1 cellular context compared by ENCODE assay signal in the genomic region with DNA sequence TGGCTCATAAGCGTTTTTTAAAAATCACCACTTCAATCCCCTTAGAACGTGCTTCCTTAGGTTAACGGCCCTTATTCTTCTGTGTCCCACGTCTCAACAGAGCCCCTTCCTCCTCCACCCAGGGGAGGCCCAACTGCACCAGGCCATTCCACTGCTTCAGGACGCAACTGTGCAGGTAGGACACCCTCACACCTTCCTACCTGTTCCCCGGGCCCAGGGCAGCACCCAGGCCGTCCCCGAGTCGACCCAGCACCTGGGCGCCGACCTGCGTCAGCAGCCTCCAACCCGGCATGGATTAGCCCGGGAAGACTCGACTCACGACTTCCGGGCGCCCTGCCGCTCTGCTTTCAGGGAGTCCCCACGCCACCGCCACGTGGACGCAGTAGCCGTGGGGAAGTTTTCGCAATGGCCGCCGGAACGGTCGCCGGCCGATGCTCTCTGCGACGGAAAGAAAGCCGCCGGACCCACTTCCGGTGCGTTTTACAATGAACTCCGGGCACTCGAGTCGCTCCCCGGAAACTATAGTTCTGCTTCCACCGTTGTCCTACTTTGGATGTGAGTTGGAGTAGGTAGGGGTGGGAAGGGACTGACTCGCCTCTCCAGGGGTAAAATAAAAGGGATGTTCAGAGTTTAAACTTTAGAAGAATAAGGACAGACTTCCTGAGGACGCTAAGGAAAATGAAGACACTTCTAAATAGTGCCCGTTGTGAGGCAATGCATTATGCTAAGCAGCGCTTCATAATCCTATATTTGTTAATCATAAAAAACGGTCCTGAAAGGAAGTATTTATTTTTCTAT.
A peak's percentile ranks its signal among the peaks of the same experiment; 100 is the strongest.
TF ChIP-seq lines count a peak whose summit lies in the region.

A gene (minus strand): TSS at position 442 of the 798 bp plus-strand sequence. CDS start 150 bp downstream, at position 292.

TF ChIP-seq in WTC11, 78 proteins besides CTCF, POLR2A, EP300 and RAD21 (continued from another document and continues in another):
- TF ChIP-seq, protein P1, sequence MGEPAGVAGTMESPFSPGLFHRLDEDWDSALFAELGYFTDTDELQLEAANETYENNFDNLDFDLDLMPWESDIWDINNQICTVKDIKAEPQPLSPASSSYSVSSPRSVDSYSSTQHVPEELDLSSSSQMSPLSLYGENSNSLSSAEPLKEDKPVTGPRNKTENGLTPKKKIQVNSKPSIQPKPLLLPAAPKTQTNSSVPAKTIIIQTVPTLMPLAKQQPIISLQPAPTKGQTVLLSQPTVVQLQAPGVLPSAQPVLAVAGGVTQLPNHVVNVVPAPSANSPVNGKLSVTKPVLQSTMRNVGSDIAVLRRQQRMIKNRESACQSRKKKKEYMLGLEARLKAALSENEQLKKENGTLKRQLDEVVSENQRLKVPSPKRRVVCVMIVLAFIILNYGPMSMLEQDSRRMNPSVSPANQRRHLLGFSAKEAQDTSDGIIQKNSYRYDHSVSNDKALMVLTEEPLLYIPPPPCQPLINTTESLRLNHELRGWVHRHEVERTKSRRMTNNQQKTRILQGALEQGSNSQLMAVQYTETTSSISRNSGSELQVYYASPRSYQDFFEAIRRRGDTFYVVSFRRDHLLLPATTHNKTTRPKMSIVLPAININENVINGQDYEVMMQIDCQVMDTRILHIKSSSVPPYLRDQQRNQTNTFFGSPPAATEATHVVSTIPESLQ (CRISPR knock-in tag; IDR thresholded peaks at IDR 0.05) = no peak
- TF ChIP-seq, protein P2, sequence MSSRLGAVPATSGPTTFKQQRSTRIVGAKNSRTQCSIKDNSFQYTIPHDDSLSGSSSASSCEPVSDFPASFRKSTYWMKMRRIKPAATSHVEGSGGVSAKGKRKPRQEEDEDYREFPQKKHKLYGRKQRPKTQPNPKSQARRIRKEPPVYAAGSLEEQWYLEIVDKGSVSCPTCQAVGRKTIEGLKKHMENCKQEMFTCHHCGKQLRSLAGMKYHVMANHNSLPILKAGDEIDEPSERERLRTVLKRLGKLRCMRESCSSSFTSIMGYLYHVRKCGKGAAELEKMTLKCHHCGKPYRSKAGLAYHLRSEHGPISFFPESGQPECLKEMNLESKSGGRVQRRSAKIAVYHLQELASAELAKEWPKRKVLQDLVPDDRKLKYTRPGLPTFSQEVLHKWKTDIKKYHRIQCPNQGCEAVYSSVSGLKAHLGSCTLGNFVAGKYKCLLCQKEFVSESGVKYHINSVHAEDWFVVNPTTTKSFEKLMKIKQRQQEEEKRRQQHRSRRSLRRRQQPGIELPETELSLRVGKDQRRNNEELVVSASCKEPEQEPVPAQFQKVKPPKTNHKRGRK (CRISPR knock-in tag; IDR thresholded peaks at IDR 0.05; ENCODE audit: borderline replicate concordance) = 0 out of 2 replicates have a peak, but pooled peaks have one; percentile 75
- TF ChIP-seq, protein P3, sequence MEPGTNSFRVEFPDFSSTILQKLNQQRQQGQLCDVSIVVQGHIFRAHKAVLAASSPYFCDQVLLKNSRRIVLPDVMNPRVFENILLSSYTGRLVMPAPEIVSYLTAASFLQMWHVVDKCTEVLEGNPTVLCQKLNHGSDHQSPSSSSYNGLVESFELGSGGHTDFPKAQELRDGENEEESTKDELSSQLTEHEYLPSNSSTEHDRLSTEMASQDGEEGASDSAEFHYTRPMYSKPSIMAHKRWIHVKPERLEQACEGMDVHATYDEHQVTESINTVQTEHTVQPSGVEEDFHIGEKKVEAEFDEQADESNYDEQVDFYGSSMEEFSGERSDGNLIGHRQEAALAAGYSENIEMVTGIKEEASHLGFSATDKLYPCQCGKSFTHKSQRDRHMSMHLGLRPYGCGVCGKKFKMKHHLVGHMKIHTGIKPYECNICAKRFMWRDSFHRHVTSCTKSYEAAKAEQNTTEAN (CRISPR knock-in tag; IDR thresholded peaks at IDR 0.05) = peak; percentile 96
- TF ChIP-seq ZNF671 (CRISPR knock-in tag; IDR thresholded peaks at IDR 0.05) (no peak), NR2C2 (CRISPR knock-in tag; IDR thresholded peaks at IDR 0.05) (no peak), SMAD3 (CRISPR knock-in tag; IDR thresholded peaks at IDR 0.05; ENCODE audit: borderline replicate concordance) (0 out of 2 replicates have a peak, but pooled peaks have one; percentile 74), MYBL2 (CRISPR knock-in tag; IDR thresholded peaks at IDR 0.05) (peak; percentile 95), SMAD4 (CRISPR knock-in tag; IDR thresholded peaks at IDR 0.05) (0 out of 2 replicates have a peak, but pooled peaks have one; percentile 30), RORB (CRISPR knock-in tag; IDR thresholded peaks at IDR 0.05) (no peak), RELA (CRISPR knock-in tag; IDR thresholded peaks at IDR 0.05; ENCODE audit: borderline replicate concordance) (0 out of 2 replicates have a peak, but pooled peaks have one; percentile 64)
- TF ChIP-seq, protein P4, sequence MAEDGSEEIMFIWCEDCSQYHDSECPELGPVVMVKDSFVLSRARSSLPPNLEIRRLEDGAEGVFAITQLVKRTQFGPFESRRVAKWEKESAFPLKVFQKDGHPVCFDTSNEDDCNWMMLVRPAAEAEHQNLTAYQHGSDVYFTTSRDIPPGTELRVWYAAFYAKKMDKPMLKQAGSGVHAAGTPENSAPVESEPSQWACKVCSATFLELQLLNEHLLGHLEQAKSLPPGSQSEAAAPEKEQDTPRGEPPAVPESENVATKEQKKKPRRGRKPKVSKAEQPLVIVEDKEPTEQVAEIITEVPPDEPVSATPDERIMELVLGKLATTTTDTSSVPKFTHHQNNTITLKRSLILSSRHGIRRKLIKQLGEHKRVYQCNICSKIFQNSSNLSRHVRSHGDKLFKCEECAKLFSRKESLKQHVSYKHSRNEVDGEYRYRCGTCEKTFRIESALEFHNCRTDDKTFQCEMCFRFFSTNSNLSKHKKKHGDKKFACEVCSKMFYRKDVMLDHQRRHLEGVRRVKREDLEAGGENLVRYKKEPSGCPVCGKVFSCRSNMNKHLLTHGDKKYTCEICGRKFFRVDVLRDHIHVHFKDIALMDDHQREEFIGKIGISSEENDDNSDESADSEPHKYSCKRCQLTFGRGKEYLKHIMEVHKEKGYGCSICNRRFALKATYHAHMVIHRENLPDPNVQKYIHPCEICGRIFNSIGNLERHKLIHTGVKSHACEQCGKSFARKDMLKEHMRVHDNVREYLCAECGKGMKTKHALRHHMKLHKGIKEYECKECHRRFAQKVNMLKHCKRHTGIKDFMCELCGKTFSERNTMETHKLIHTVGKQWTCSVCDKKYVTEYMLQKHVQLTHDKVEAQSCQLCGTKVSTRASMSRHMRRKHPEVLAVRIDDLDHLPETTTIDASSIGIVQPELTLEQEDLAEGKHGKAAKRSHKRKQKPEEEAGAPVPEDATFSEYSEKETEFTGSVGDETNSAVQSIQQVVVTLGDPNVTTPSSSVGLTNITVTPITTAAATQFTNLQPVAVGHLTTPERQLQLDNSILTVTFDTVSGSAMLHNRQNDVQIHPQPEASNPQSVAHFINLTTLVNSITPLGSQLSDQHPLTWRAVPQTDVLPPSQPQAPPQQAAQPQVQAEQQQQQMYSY (CRISPR knock-in tag; IDR thresholded peaks at IDR 0.05) = peak; percentile 53
- TF ChIP-seq, protein P5, sequence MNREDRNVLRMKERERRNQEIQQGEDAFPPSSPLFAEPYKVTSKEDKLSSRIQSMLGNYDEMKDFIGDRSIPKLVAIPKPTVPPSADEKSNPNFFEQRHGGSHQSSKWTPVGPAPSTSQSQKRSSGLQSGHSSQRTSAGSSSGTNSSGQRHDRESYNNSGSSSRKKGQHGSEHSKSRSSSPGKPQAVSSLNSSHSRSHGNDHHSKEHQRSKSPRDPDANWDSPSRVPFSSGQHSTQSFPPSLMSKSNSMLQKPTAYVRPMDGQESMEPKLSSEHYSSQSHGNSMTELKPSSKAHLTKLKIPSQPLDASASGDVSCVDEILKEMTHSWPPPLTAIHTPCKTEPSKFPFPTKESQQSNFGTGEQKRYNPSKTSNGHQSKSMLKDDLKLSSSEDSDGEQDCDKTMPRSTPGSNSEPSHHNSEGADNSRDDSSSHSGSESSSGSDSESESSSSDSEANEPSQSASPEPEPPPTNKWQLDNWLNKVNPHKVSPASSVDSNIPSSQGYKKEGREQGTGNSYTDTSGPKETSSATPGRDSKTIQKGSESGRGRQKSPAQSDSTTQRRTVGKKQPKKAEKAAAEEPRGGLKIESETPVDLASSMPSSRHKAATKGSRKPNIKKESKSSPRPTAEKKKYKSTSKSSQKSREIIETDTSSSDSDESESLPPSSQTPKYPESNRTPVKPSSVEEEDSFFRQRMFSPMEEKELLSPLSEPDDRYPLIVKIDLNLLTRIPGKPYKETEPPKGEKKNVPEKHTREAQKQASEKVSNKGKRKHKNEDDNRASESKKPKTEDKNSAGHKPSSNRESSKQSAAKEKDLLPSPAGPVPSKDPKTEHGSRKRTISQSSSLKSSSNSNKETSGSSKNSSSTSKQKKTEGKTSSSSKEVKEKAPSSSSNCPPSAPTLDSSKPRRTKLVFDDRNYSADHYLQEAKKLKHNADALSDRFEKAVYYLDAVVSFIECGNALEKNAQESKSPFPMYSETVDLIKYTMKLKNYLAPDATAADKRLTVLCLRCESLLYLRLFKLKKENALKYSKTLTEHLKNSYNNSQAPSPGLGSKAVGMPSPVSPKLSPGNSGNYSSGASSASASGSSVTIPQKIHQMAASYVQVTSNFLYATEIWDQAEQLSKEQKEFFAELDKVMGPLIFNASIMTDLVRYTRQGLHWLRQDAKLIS (CRISPR knock-in tag; IDR thresholded peaks at IDR 0.05; ENCODE audit: borderline replicate concordance) = peak; percentile 95; the same call in 1 of the 2 replicates
- TF ChIP-seq, protein P6, sequence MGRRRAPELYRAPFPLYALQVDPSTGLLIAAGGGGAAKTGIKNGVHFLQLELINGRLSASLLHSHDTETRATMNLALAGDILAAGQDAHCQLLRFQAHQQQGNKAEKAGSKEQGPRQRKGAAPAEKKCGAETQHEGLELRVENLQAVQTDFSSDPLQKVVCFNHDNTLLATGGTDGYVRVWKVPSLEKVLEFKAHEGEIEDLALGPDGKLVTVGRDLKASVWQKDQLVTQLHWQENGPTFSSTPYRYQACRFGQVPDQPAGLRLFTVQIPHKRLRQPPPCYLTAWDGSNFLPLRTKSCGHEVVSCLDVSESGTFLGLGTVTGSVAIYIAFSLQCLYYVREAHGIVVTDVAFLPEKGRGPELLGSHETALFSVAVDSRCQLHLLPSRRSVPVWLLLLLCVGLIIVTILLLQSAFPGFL (CRISPR knock-in tag; IDR thresholded peaks at IDR 0.05; ENCODE audit: borderline replicate concordance) = no peak; the same call in 1 of the 2 replicates
- TF ChIP-seq, protein P7, sequence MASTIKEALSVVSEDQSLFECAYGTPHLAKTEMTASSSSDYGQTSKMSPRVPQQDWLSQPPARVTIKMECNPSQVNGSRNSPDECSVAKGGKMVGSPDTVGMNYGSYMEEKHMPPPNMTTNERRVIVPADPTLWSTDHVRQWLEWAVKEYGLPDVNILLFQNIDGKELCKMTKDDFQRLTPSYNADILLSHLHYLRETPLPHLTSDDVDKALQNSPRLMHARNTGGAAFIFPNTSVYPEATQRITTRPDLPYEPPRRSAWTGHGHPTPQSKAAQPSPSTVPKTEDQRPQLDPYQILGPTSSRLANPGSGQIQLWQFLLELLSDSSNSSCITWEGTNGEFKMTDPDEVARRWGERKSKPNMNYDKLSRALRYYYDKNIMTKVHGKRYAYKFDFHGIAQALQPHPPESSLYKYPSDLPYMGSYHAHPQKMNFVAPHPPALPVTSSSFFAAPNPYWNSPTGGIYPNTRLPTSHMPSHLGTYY (CRISPR knock-in tag; IDR thresholded peaks at IDR 0.05) = peak; percentile 48; the same call in 1 of the 2 replicates
- TF ChIP-seq, protein P8, sequence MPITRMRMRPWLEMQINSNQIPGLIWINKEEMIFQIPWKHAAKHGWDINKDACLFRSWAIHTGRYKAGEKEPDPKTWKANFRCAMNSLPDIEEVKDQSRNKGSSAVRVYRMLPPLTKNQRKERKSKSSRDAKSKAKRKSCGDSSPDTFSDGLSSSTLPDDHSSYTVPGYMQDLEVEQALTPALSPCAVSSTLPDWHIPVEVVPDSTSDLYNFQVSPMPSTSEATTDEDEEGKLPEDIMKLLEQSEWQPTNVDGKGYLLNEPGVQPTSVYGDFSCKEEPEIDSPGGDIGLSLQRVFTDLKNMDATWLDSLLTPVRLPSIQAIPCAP (CRISPR knock-in tag; IDR thresholded peaks at IDR 0.05) = peak; percentile 90
- TF ChIP-seq, protein P9, sequence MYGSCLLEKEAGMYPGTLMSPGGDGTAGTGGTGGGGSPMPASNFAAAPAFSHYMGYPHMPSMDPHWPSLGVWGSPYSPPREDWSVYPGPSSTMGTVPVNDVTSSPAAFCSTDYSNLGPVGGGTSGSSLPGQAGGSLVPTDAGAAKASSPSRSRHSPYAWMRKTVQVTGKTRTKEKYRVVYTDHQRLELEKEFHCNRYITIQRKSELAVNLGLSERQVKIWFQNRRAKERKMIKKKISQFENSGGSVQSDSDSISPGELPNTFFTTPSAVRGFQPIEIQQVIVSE (CRISPR knock-in tag; IDR thresholded peaks at IDR 0.05; ENCODE audit: borderline replicate concordance) = no peak
- TF ChIP-seq, protein P10, sequence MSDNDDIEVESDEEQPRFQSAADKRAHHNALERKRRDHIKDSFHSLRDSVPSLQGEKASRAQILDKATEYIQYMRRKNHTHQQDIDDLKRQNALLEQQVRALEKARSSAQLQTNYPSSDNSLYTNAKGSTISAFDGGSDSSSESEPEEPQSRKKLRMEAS (CRISPR knock-in tag; IDR thresholded peaks at IDR 0.05) = peak; percentile 99
- TF ChIP-seq, protein P11, sequence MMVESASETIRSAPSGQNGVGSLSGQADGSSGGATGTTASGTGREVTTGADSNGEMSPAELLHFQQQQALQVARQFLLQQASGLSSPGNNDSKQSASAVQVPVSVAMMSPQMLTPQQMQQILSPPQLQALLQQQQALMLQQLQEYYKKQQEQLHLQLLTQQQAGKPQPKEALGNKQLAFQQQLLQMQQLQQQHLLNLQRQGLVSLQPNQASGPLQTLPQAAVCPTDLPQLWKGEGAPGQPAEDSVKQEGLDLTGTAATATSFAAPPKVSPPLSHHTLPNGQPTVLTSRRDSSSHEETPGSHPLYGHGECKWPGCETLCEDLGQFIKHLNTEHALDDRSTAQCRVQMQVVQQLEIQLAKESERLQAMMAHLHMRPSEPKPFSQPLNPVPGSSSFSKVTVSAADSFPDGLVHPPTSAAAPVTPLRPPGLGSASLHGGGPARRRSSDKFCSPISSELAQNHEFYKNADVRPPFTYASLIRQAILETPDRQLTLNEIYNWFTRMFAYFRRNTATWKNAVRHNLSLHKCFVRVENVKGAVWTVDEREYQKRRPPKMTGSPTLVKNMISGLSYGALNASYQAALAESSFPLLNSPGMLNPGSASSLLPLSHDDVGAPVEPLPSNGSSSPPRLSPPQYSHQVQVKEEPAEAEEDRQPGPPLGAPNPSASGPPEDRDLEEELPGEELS (CRISPR knock-in tag; IDR thresholded peaks at IDR 0.05) = peak; percentile 85
- TF ChIP-seq, protein P12, sequence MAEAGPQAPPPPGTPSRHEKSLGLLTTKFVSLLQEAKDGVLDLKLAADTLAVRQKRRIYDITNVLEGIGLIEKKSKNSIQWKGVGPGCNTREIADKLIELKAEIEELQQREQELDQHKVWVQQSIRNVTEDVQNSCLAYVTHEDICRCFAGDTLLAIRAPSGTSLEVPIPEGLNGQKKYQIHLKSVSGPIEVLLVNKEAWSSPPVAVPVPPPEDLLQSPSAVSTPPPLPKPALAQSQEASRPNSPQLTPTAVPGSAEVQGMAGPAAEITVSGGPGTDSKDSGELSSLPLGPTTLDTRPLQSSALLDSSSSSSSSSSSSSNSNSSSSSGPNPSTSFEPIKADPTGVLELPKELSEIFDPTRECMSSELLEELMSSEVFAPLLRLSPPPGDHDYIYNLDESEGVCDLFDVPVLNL (CRISPR knock-in tag; IDR thresholded peaks at IDR 0.05; ENCODE audit: borderline replicate concordance, low read depth) = no peak
